ENCODE assay signal across 23 cellular contexts in genomic region chr3:139312416-139312815, GRCh38.
"Had no signal": no experiment of that assay in that cellular context is flagged by ENCODE, and none has a peak within 500 bp of the region (broad histone marks: within the 10 kb centered on the region; RNA-seq: fewer than 3 reads in every experiment).

No MANE protein-coding gene starts in this region.

- H3K9me3 ChIP-seq: adrenal gland, ascending aorta, colonic mucosa, gastroesophageal sphincter, mucosa of descending colon, testis, upper lobe of right lung had no signal

- H3K27me3 ChIP-seq: adrenal gland, ascending aorta, colonic mucosa, testis had no signal

- H3K4me1 ChIP-seq: ascending aorta, colonic mucosa, gastroesophageal sphincter, testis, upper lobe of right lung had no signal

- H3K36me3 ChIP-seq: adrenal gland, ascending aorta, colonic mucosa, gastroesophageal sphincter, upper lobe of right lung had no signal

- H3K27ac ChIP-seq: adrenal gland, ascending aorta, colonic mucosa, dorsolateral prefrontal cortex, gastroesophageal sphincter, testis, upper lobe of right lung had no signal

- DNase-seq: activated B cell treated with CpG ODN at 0.5 μM for 24 hours; activated CD4-positive, alpha-beta T cell treated with anti-CD3 and anti-CD28 coated beads for 36 hours; activated CD4-positive, alpha-beta T cell treated with anti-CD3 and anti-CD28 coated beads, Interleukin-2, amount 50 U/mL, for 4 hours; activated CD8-positive, alpha-beta memory T cell treated with anti-CD3 and anti-CD28 coated beads, Interleukin-2, amount 50 U/mL, for 48 hours; activated naive CD4-positive, alpha-beta T cell; activated T-cell treated with anti-CD3 and anti-CD28 coated beads, Interleukin-2, amount 50 U/mL, for 4 hours; adrenal gland; colonic mucosa; dorsolateral prefrontal cortex; effector memory CD8-positive, alpha-beta T cell; head of caudate nucleus; left ventricle myocardium superior; mucosa of descending colon; stimulated activated CD4-positive, alpha-beta T cell treated with anti-CD3 and anti-CD28 coated beads, Interleukin-2, amount 100 ng/mL, for 24 hours; stimulated activated CD8-positive, alpha-beta memory T cell treated with anti-CD3 and anti-CD28 coated beads, Interleukin-4, amount 100 ng/mL, for 48 hours; stimulated activated naive B cell treated with anti-CD40 and anti-IgM and Interleukin-4, amounts not matched to agents 10 μg/mL and 1 μg/mL and 100 μg/mL, for 72 hours; T-helper 17 cell; testis had no signal

- ATAC-seq: activated CD4-positive, alpha-beta T cell treated with anti-CD3 and anti-CD28 coated beads for 36 hours; activated T-cell treated with anti-CD3 and anti-CD28 coated beads, Interleukin-2, amount 50 U/mL, for 4 hours; effector memory CD8-positive, alpha-beta T cell; esophagus mucosa; gastroesophageal sphincter; left ventricle myocardium superior; mucosa of descending colon; sciatic nerve; stimulated activated naive B cell treated with anti-CD40 and anti-IgM and Interleukin-4, amounts not matched to agents 10 μg/mL and 1 μg/mL and 100 μg/mL, for 72 hours; T-helper 17 cell; upper lobe of right lung had no signal

- H3K4me3 ChIP-seq: adrenal gland, ascending aorta, colonic mucosa, dorsolateral prefrontal cortex, gastroesophageal sphincter, mucosa of descending colon, testis, upper lobe of right lung had no signal
